8 cellular contexts compared by ENCODE assay signal in the genomic region with DNA sequence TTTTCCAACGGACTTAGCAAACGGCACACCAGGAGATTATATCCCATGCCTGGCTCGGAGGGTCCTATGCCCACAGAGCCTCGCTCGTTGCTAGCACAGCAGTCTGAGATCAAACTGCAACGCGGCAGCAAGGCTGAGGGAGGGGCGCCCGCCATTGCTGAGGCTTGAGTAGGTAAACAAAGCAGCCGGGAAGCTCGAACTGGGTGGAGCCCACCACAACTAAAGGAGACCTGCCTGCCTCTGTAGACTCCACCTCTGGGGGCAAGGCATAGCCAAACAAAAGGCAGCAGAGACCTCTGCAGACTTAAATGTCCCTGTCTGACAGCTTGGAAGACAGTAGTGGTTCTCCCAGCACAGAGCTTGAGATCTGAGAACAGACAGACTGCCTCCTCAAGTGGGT. TPM values are rescaled to one million over a fixed set of nuclear protein-coding genes. Genes with fewer than 3 reads are reported as not detected.
A peak's percentile ranks its signal among the peaks of the same experiment; 100 is the strongest.
DNase-seq lines count a peak whose midpoint lies in the region; ATAC-seq and TF ChIP-seq lines count a peak whose summit lies in the region.
"Not testable (repeated sequence)": the region's sequence is repeated elsewhere in the genome, so short reads cannot be mapped to it uniquely, and the experiment has no call there.
"Had no signal": no experiment of that assay in that cellular context is flagged by ENCODE, and none has a peak within 500 bp of the region (broad histone marks: within the 10 kb centered on the region; RNA-seq: fewer than 3 reads in every experiment).

No MANE protein-coding gene starts in this region.

- H3K27me3 ChIP-seq in CD8-positive, alpha-beta T cell (ENCODE audit: insufficient read depth, low read length) = not testable (repeated sequence)

- DNase-seq in CD8-positive, alpha-beta T cell = peak in 5 of 7 experiments; percentile 7 to 68 (median 40)
- DNase-seq in T-cell (peak in 33 of 34 experiments; percentile 10 to 66 (median 37)), activated T-helper 1 cell treated with Interleukin-2 at 50 U/mL for 16 hours (ENCODE audit: low read depth) (peak; percentile 7), chondrocyte (ENCODE audit: low spot score) (peak; percentile 59)
- DNase-seq in activated CD8-positive, alpha-beta T cell treated with anti-CD3 and anti-CD28 coated beads for 36 hours = peak; percentile 4
- peak; percentile 49 for DNase-seq in activated naive CD4-positive, alpha-beta T cell treated with anti-CD3 and anti-CD28 coated beads, Interleukin-2, amount 10 ng/mL, durations not matched to agents 7 days and 5 days
- peak in 8 of 10 donors; percentile 2 to 71 (median 34) for DNase-seq in naive thymus-derived CD8-positive, alpha-beta T cell

- peak overlapping the region; percentile 76 for H3K4me3 Mint-ChIP-seq in CD8-positive, alpha-beta T cell
- peak overlapping the region; percentile 53 to 72 (median 63) for H3K4me3 Mint-ChIP-seq in T-cell
- not testable (repeated sequence) for H3K4me3 Mint-ChIP-seq in activated CD8-positive, alpha-beta T cell treated with anti-CD3 and anti-CD28 coated beads for 36 hours; chondrocyte (ENCODE audit: unreplicated experiment)
- H3K4me3 Mint-ChIP-seq in activated naive CD4-positive, alpha-beta T cell treated with anti-CD3 and anti-CD28 coated beads, Interleukin-2, amount 10 ng/mL, durations not matched to agents 7 days and 5 days = peak overlapping the region; percentile 2
- H3K4me3 Mint-ChIP-seq in naive thymus-derived CD8-positive, alpha-beta T cell = peak overlapping the region; percentile 40 to 77 (median 62)

- not testable (repeated sequence) for H3K27me3 Mint-ChIP-seq in CD8-positive, alpha-beta T cell (ENCODE audit: low read depth); T-cell; activated CD8-positive, alpha-beta T cell treated with anti-CD3 and anti-CD28 coated beads for 36 hours; activated naive CD4-positive, alpha-beta T cell treated with anti-CD3 and anti-CD28 coated beads, Interleukin-2, amount 10 ng/mL, durations not matched to agents 7 days and 5 days; chondrocyte (ENCODE audit: low read depth); naive thymus-derived CD8-positive, alpha-beta T cell

- peaks cover 34% of the 10 kb centered on the region for H3K4me1 ChIP-seq in CD8-positive, alpha-beta T cell (ENCODE audit: insufficient read depth, low read length)

- POLR2A ChIA-PET in CD8-positive, alpha-beta T cell (lab: Charles Lee); T-cell (lab: Charles Lee); activated CD8-positive, alpha-beta T cell treated with anti-CD3 and anti-CD28 coated beads for 36 hours (lab: Charles Lee); naive thymus-derived CD8-positive, alpha-beta T cell (lab: Charles Lee): not testable (repeated sequence)

- not testable (repeated sequence) for ATAC-seq in CD8-positive, alpha-beta T cell; T-cell (replicated peaks in 1 of 4); activated CD8-positive, alpha-beta T cell treated with anti-CD3 and anti-CD28 coated beads for 36 hours; naive thymus-derived CD8-positive, alpha-beta T cell

- H3K4me3 ChIP-seq in CD8-positive, alpha-beta T cell (ENCODE audit: low read depth, low read length) = not testable (repeated sequence)

- peaks cover 44% of the 10 kb centered on the region for H3K36me3 Mint-ChIP-seq in CD8-positive, alpha-beta T cell
- H3K36me3 Mint-ChIP-seq in T-cell = peaks cover 58% of the 10 kb centered on the region
- peaks cover 56% of the 10 kb centered on the region for H3K36me3 Mint-ChIP-seq in activated CD8-positive, alpha-beta T cell treated with anti-CD3 and anti-CD28 coated beads for 36 hours (ENCODE audit: low read depth)
- not testable (repeated sequence) for H3K36me3 Mint-ChIP-seq in activated naive CD4-positive, alpha-beta T cell treated with anti-CD3 and anti-CD28 coated beads, Interleukin-2, amount 10 ng/mL, durations not matched to agents 7 days and 5 days
- peaks cover 11% of the 10 kb centered on the region for H3K36me3 Mint-ChIP-seq in chondrocyte (ENCODE audit: low read depth)
- peaks cover 13 to 30% (median 18%) of the 10 kb centered on the region in 3 donors for H3K36me3 Mint-ChIP-seq in naive thymus-derived CD8-positive, alpha-beta T cell

- not testable (repeated sequence) for H3K36me3 ChIP-seq in CD8-positive, alpha-beta T cell (ENCODE audit: insufficient read depth, low read length)

- CTCF ChIA-PET in CD8-positive, alpha-beta T cell (lab: Charles Lee); T-cell (lab: Charles Lee); activated CD8-positive, alpha-beta T cell treated with anti-CD3 and anti-CD28 coated beads for 36 hours (lab: Charles Lee); activated naive CD4-positive, alpha-beta T cell treated with anti-CD3 and anti-CD28 coated beads, Interleukin-2, amount 10 ng/mL, durations not matched to agents 7 days and 5 days (lab: Charles Lee): not testable (repeated sequence)

- peaks cover 68% of the 10 kb centered on the region for H3K4me1 Mint-ChIP-seq in CD8-positive, alpha-beta T cell (ENCODE audit: low read depth)
- H3K4me1 Mint-ChIP-seq in T-cell (peaks cover 78 to 87% (median 83%) of the 10 kb centered on the region in 3 donors), chondrocyte (ENCODE audit: low read depth) (peaks cover 21% of the 10 kb centered on the region)
- peaks cover 59% of the 10 kb centered on the region for H3K4me1 Mint-ChIP-seq in activated CD8-positive, alpha-beta T cell treated with anti-CD3 and anti-CD28 coated beads for 36 hours (ENCODE audit: low read depth)
- peaks cover 38% of the 10 kb centered on the region for H3K4me1 Mint-ChIP-seq in activated naive CD4-positive, alpha-beta T cell treated with anti-CD3 and anti-CD28 coated beads, Interleukin-2, amount 10 ng/mL, durations not matched to agents 7 days and 5 days
- H3K4me1 Mint-ChIP-seq in naive thymus-derived CD8-positive, alpha-beta T cell = peaks cover 42 to 75% (median 69%) of the 10 kb centered on the region in 4 donors

- H3K9me3 ChIP-seq in CD8-positive, alpha-beta T cell (ENCODE audit: low read length) = not testable (repeated sequence)

- H3K27ac Mint-ChIP-seq in CD8-positive, alpha-beta T cell = peak overlapping the region; percentile 84
- H3K27ac Mint-ChIP-seq in T-cell = peak overlapping the region; percentile 54 to 90
- not testable (repeated sequence) for H3K27ac Mint-ChIP-seq in activated CD8-positive, alpha-beta T cell treated with anti-CD3 and anti-CD28 coated beads for 36 hours; chondrocyte (ENCODE audit: unreplicated experiment)
- H3K27ac Mint-ChIP-seq in activated naive CD4-positive, alpha-beta T cell treated with anti-CD3 and anti-CD28 coated beads, Interleukin-2, amount 10 ng/mL, durations not matched to agents 7 days and 5 days = peak overlapping the region; percentile 39
- H3K27ac Mint-ChIP-seq in naive thymus-derived CD8-positive, alpha-beta T cell = peak overlapping the region; percentile 42 to 92 (median 82)

- not testable (repeated sequence) for H3K9me3 Mint-ChIP-seq in CD8-positive, alpha-beta T cell
- peaks cover 0 to 10% (median 4%) of the 10 kb centered on the region in 3 donors for H3K9me3 Mint-ChIP-seq in T-cell
- H3K9me3 Mint-ChIP-seq in activated CD8-positive, alpha-beta T cell treated with anti-CD3 and anti-CD28 coated beads for 36 hours = peaks cover 16% of the 10 kb centered on the region
- H3K9me3 Mint-ChIP-seq in activated naive CD4-positive, alpha-beta T cell treated with anti-CD3 and anti-CD28 coated beads, Interleukin-2, amount 10 ng/mL, durations not matched to agents 7 days and 5 days = peaks cover 11% of the 10 kb centered on the region
- H3K9me3 Mint-ChIP-seq in chondrocyte (ENCODE audit: low read depth) = peaks cover 10% of the 10 kb centered on the region
- peaks cover 0 to 21% (median 12%) of the 10 kb centered on the region in 9 donors for H3K9me3 Mint-ChIP-seq in naive thymus-derived CD8-positive, alpha-beta T cell

- TF ChIP-seq CTCF in CD8-positive, alpha-beta T cell (IDR thresholded peaks at IDR 0.05); activated CD8-positive, alpha-beta T cell treated with anti-CD3 and anti-CD28 coated beads for 36 hours (IDR thresholded peaks at IDR 0.05); chondrocyte (IDR thresholded peaks at IDR 0.05): not testable (repeated sequence)

- H3K27ac ChIP-seq in CD8-positive, alpha-beta T cell (ENCODE audit: low read depth, low read length) = not testable (repeated sequence)

- intact Hi-C loops in CD8-positive, alpha-beta T cell (cut with DNase I, micrococcal nuclease) = loop anchor here in 1 of 2 experiments (5.0 kb wide), 2 partner anchors 45 kb away; partner anchors contain the start of gene AKT3
- intact Hi-C loops in activated CD8-positive, alpha-beta T cell treated with anti-CD3 and anti-CD28 coated beads for 36 hours (cut with micrococcal nuclease) = not testable (repeated sequence)

RNA-seq across cellular contexts. Expression of gene AKT3, which starts 42.7 kb away (rescaled TPM):
- total RNA-seq in CD8-positive, alpha-beta T cell = 10 to 100 TPM; 76.6 to 83.2 TPM
- total RNA-seq in T-cell (100 to 1,000 TPM in 4 of 5 donors, 10 to 100 TPM in 1; 94.5 to 124 (median 112) TPM), chondrocyte (85.0 to 113 TPM (median 111 TPM) in 3 replicates)
- total RNA-seq in activated CD8-positive, alpha-beta T cell treated with anti-CD3 and anti-CD28 coated beads for 36 hours = 10 to 100 TPM; 31.7 to 34.6 TPM
- 10 to 100 TPM; 79.0 to 86.5 TPM for total RNA-seq in naive thymus-derived CD8-positive, alpha-beta T cell
- 1 to 10 TPM; 1.7 to 4.6 (median 2.8) TPM for polyA plus RNA-seq in naive thymus-derived CD8-positive, alpha-beta T cell
- total RNA-seq: HT-29 had no signal

Comparison
In these comparisons a context has a peak if more than half of its experiments do, and no peak if none do; other contexts are left out.
1. DNase-seq: peak in every context shown above with its lines; median percentile 59 in chondrocyte; 49 in activated naive CD4-positive, alpha-beta T cell treated with anti-CD3 and anti-CD28 coated beads, Interleukin-2, amount 10 ng/mL, durations not matched to agents 7 days and 5 days; 40 in CD8-positive, alpha-beta T cell; 37 in T-cell; 34 in naive thymus-derived CD8-positive, alpha-beta T cell; 7 in activated T-helper 1 cell treated with Interleukin-2 at 50 U/mL for 16 hours; 4 in activated CD8-positive, alpha-beta T cell treated with anti-CD3 and anti-CD28 coated beads for 36 hours.